Comparison of ENCODE assay signal across 1 cellular context in the genomic region with DNA sequence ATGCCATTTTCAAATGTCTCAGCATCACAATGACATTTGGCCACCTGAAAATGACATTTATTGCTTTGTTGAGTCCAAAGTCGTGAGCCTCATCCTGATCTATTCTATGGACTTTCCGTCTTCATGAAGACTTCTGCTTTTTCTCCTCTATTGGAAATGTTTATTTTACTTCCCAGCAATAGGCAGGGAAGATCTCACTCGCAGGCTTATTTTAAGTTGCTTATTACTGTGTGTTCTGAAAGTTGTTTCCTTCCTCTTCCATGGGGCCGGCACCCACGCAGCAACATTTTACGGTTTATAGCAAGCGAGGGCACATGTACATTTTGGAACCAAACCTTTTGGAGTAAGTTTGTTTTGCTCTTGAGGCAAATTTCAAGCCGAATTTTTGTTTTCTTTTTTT.
TF ChIP-seq lines count a peak whose summit lies in the region.

No MANE protein-coding gene starts in this region.

TF ChIP-seq in HepG2, 621 proteins besides CTCF, POLR2A, EP300 and RAD21 (continued from another document):
- TF ChIP-seq DDIT3 (CRISPR knock-in tag; IDR thresholded peaks at IDR 0.05) (no peak), ZMAT3 (CRISPR knock-in tag; conservative IDR thresholded peaks at IDR 0.05) (no peak), ONECUT2 (CRISPR knock-in tag; IDR thresholded peaks at IDR 0.05) (no peak), SOX6 (IDR thresholded peaks at IDR 0.05) (no peak), SOX6 (CRISPR knock-in tag; IDR thresholded peaks at IDR 0.05) (no peak), MAX (IDR thresholded peaks at IDR 0.05) (no peak), NPAS2 (CRISPR knock-in tag; IDR thresholded peaks at IDR 0.05; ENCODE audit: borderline replicate concordance) (no peak), ZKSCAN5 (CRISPR knock-in tag; IDR thresholded peaks at IDR 0.05) (no peak), ARID4A (CRISPR knock-in tag; IDR thresholded peaks at IDR 0.05; ENCODE audit: borderline replicate concordance) (no peak), KDM1A (CRISPR knock-in tag; IDR thresholded peaks at IDR 0.05) (no peak), ZFP82 (CRISPR knock-in tag; IDR thresholded peaks at IDR 0.05; ENCODE audit: borderline replicate concordance) (no peak), HNRNPH1 (optimal IDR thresholded peaks at IDR 0.05; ENCODE audit: low read depth, low read length) (no peak)
TF ChIP-seq in HepG2: peak in this region for 0.
